8 cellular contexts compared by ENCODE assay signal in the genomic region with DNA sequence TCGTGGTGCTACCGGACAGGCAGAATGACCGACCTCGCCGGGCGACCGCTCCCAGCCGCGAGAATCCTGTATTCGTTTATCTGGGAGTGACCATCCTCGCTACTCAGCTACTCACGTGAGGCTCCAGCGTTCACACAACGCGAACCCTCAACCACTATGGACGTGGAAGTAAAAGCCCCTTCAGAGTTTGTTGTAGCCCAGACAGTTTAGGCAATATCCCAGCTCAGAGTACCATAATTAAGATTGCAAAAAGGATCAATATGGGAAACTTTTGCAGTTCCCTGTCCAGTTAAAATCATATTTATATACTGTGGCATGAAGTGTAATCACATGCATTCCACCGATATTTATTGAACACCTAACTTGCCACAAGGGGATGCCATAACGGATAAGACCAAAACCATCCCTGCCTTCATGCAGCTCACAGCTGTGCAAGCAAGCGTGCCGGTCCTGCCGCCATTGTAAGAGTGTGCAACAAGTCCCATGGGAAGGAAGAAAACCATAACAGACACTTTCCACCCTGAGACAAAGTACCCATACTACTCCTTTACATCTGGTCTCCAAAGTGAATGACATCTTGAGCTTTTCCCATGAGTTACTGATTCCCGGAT. TPM values are rescaled to one million over a fixed set of nuclear protein-coding genes. Genes with fewer than 3 reads are reported as not detected.
DNase-seq lines count a peak whose midpoint lies in the region; ATAC-seq and TF ChIP-seq lines count a peak whose summit lies in the region.

No MANE protein-coding gene starts in this region.

- H3K23ac ChIP-seq in mesendoderm (ENCODE audit: low read length) = no peak overlapping the region

- no peak overlapping the region for H4K5ac ChIP-seq in mesendoderm (ENCODE audit: low read length)

- H3K79me1 ChIP-seq in mesendoderm (ENCODE audit: low read length) = peaks cover 1% of the 10 kb centered on the region

- no peak overlapping the region for H2AK5ac ChIP-seq in mesendoderm (ENCODE audit: low read length)

- peak in 1 of 2 experiments; percentile 10 for TF ChIP-seq CTCF in brain (conservative IDR thresholded peaks at IDR 0.05)

- peak overlapping the region; percentile 63 for H3K9ac ChIP-seq in BLaER1
- H3K9ac ChIP-seq in mesendoderm (ENCODE audit: low read length) = peak overlapping the region; percentile 67

- peaks cover 41% of the 10 kb centered on the region for H3K4me1 Mint-ChIP-seq in brain

- no peak overlapping the region for H3K18ac ChIP-seq in mesendoderm (ENCODE audit: low read length)

- H3K4me1 ChIP-seq in BLaER1 (peaks cover 80% of the 10 kb centered on the region), mesendoderm (ENCODE audit: control insufficient read depth, low read depth, low read length) (no peaks in the 10 kb centered on the region), aorta (ENCODE audit: control insufficient read depth in 1 of 2, insufficient read depth in 2 of 2, low read length in 2 of 2) (no peaks in the 10 kb centered on the region)

- peaks cover 0 to 2% (median 0%) of the 10 kb centered on the region in 5 experiments for H3K9me3 Mint-ChIP-seq in brain

- WGBS in mesendoderm (ENCODE audit: extremely low coverage, insufficient coverage, low lambda C conversion rate) = no CpG with 5 or more reads among the region's 22 CpGs
- WGBS in aorta, 2 donors = 9 to 10% methylated on average over 22 of the region's 22 CpGs

- H3K79me2 ChIP-seq in mesendoderm (ENCODE audit: control insufficient read depth, insufficient read depth, low read length) = peaks cover 10% of the 10 kb centered on the region

- H3K4ac ChIP-seq in mesendoderm (ENCODE audit: low read depth, low read length) = no peak overlapping the region

- ATAC-seq in GM19328 (IDR thresholded peaks at IDR 0.05; ENCODE audit: unreplicated experiment) (peak; percentile 6), aorta (ENCODE audit: low FRiP score) (no peak), HG02759 (IDR thresholded peaks at IDR 0.05; ENCODE audit: unreplicated experiment) (no peak)

- peak overlapping the region; percentile 74 for H3K4me3 ChIP-seq in BLaER1
- H3K4me3 ChIP-seq in mesendoderm (ENCODE audit: low read length) = peak overlapping the region; percentile 62
- peak overlapping the region; percentile 51 to 67 for H3K4me3 ChIP-seq in aorta (ENCODE audit: low read length in 2 of 2)

- H3K36me3 ChIP-seq in BLaER1 = peaks cover 8% of the 10 kb centered on the region; the same call in 1 of the 2 replicates
- H3K36me3 ChIP-seq in mesendoderm (ENCODE audit: control insufficient read depth, insufficient read depth, low read length) = no peaks in the 10 kb centered on the region
- H3K36me3 ChIP-seq in aorta (ENCODE audit: control insufficient read depth in 1 of 2, insufficient read depth in 2 of 2, low read length in 1 of 2) = no peaks in the 10 kb centered on the region

- H3K27me3 Mint-ChIP-seq in brain = peaks cover 10% of the 10 kb centered on the region

- peak overlapping the region; percentile 88 to 94 (median 90) for H3K4me3 Mint-ChIP-seq in brain

- H2BK5ac ChIP-seq in mesendoderm (ENCODE audit: low read length) = no peak overlapping the region

- H3K56ac ChIP-seq in mesendoderm (ENCODE audit: low read length) = peak overlapping the region; percentile 84

- no peaks in the 10 kb centered on the region for H3K9me3 ChIP-seq in BLaER1
- H3K9me3 ChIP-seq in aorta (ENCODE audit: control insufficient read depth, low read length) = no peaks in the 10 kb centered on the region

- no peak overlapping the region for H2BK120ac ChIP-seq in mesendoderm (ENCODE audit: low read depth, low read length)

- peak overlapping the region; percentile 28 for H4K8ac ChIP-seq in mesendoderm (ENCODE audit: low read depth, low read length)

- H2BK15ac ChIP-seq in mesendoderm (replicated peaks; ENCODE audit: low read depth) = no peak overlapping the region

- intact Hi-C loops in aorta (cut with DNase I) = loop anchor here (2.0 to 5.0 kb wide), 3 partner anchors 54 to 309 kb away; a partner anchor contains a TSS

- H3K27ac ChIP-seq in BLaER1 (peak overlapping the region; percentile 61; the same call in 1 of the 2 replicates), mesendoderm (ENCODE audit: low read depth, low read length) (no peak overlapping the region), aorta (ENCODE audit: low read depth in 1 of 2, low read length in 2 of 2) (no peak overlapping the region)

- H3K27me3 ChIP-seq in BLaER1 = no peaks in the 10 kb centered on the region
- H3K27me3 ChIP-seq in mesendoderm (ENCODE audit: insufficient read depth, low read length, poor library complexity) = no peaks in the 10 kb centered on the region
- no peaks in the 10 kb centered on the region for H3K27me3 ChIP-seq in aorta (ENCODE audit: control insufficient read depth in 1 of 2, insufficient read depth in 2 of 2, low read length in 1 of 2)

- peak overlapping the region in 4 of 5 experiments; percentile 49 to 83 (median 70) for H3K27ac Mint-ChIP-seq in brain

- peaks cover 36% of the 10 kb centered on the region for H4K20me1 ChIP-seq in BLaER1

- DNase-seq in NCI-H748 treated with DMSO at 0.1 percent for 48 hours (lab: John Stamatoyannopoulos, UW) = peak; percentile 67
- DNase-seq in mesendoderm = peak; percentile 18
- DNase-seq in aorta = no peak
- no peak for DNase-seq in GF-D8 (lab: John Stamatoyannopoulos, UW)

- H3K4me2 ChIP-seq in BLaER1 = peak overlapping the region; percentile 84
- peak overlapping the region; percentile 78 for H3K4me2 ChIP-seq in mesendoderm (ENCODE audit: low read length)

- peaks cover 17% of the 10 kb centered on the region for H3K36me3 Mint-ChIP-seq in brain

RNA-seq across cellular contexts. Expression of a gene that starts 0.9 kb away (rescaled TPM):
- polyA plus RNA-seq in brain (ENCODE audit: insufficient read depth, low read depth, low replicate concordance) = 50.9 TPM
- 46.0 TPM for polyA plus RNA-seq in mesendoderm (2013, experiment 1 of 2)
- polyA plus RNA-seq in mesendoderm (2013, experiment 2 of 2) = 45.3 TPM
- total RNA-seq in aorta = 10 to 100 TPM; 65.6 to 98.0 TPM
- polyA plus RNA-seq in aorta = 10 to 100 TPM; 42.6 to 61.7 TPM

Comparison
In these comparisons a context has a peak if more than half of its experiments do, and no peak if none do; other contexts are left out.
1. DNase-seq: peak in NCI-H748 treated with DMSO at 0.1 percent for 48 hours (single experiment) and mesendoderm (single experiment); none in aorta (0 of 2) and GF-D8 (single experiment).
2. Peak in every context shown above with its lines, with median percentiles within 50 percentile points of each other: H3K4me3 ChIP-seq.